25 cellular contexts compared by ENCODE assay signal in the genomic region with DNA sequence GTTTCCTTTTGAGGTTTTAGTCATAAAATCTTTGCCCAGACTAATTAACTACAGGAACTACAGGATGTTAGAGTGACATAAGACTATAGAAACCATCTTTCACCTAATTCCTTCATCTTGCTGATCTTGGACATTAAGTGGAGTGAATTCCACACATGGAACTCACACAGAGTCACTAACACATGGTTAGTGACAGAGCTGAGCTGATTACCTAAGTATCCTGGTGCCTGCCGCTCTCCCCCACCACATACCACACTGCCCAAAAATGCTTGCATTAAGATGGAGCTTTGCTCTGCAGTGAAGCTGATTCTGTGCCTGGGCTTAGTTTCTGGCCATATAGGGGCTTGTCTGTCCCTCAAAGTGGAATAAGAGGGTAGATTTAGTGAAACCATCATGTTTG.
"Had no signal": no experiment of that assay in that cellular context is flagged by ENCODE, and none has a peak within 500 bp of the region (broad histone marks: within the 10 kb centered on the region; RNA-seq: fewer than 3 reads in every experiment).

No MANE protein-coding gene starts in this region.

- H3K4me1 ChIP-seq: adrenal gland, thyroid gland had no signal

- DNase-seq: activated CD4-positive, alpha-beta T cell treated with anti-CD3 and anti-CD28 coated beads for 1 hour; activated CD8-positive, alpha-beta memory T cell treated with anti-CD3 and anti-CD28 coated beads for 24 hours; activated CD8-positive, alpha-beta memory T cell treated with anti-CD3 and anti-CD28 coated beads, Interleukin-2, amount 50 U/mL, for 48 hours; activated gamma-delta T cell; activated T-cell treated with anti-CD3 and anti-CD28 coated beads, Interleukin-2, amount 50 U/mL, for 72 hours; adrenal gland; dermis blood vessel endothelial cell; effector memory CD4-positive, alpha-beta T cell; foreskin melanocyte; glutamatergic neuron; hippocampal formation; midbrain; nephron progenitor cell; nucleus accumbens; posterior cingulate gyrus; stimulated activated naive B cell treated with anti-CD40 and anti-IgM and Interleukin-4, amounts not matched to agents 10 μg/mL and 1 μg/mL and 100 μg/mL, for 72 hours; T-helper 2 cell; thyroid gland; WERI-Rb-1 had no signal

- H3K27ac ChIP-seq: adrenal gland, cardiac muscle cell, esophagus muscularis mucosa, thyroid gland, WERI-Rb-1 had no signal

- H3K27ac Mint-ChIP-seq: activated naive CD4-positive, alpha-beta T cell treated with anti-CD3 and anti-CD28 coated beads, Interleukin-2, amount 50 U/mL, for 24 hours; activated T-cell treated with anti-CD3 and anti-CD28 coated beads, Interleukin-2, amount 50 U/mL, for 72 hours; nephron progenitor cell; stimulated activated naive B cell treated with anti-CD40 and anti-IgM and Interleukin-4, amounts not matched to agents 10 μg/mL and 1 μg/mL and 100 μg/mL, for 72 hours had no signal

- FAIRE-seq: endothelial cell of umbilical vein, islet of Langerhans had no signal

- H3K4me3 ChIP-seq: adrenal gland, cardiac muscle cell, esophagus muscularis mucosa, lung, thyroid gland had no signal

- H3K27me3 Mint-ChIP-seq: activated naive CD4-positive, alpha-beta T cell treated with anti-CD3 and anti-CD28 coated beads, Interleukin-2, amount 50 U/mL, for 24 hours; stimulated activated naive B cell treated with anti-CD40 and anti-IgM and Interleukin-4, amounts not matched to agents 10 μg/mL and 1 μg/mL and 100 μg/mL, for 72 hours had no signal

- H3K36me3 ChIP-seq: adrenal gland, cardiac muscle cell, esophagus muscularis mucosa, thyroid gland, WERI-Rb-1 had no signal

- H3K27me3 ChIP-seq: adrenal gland, cardiac muscle cell, esophagus muscularis mucosa, thyroid gland had no signal

- ATAC-seq: activated T-cell treated with anti-CD3 and anti-CD28 coated beads, Interleukin-2, amount 50 U/mL, for 72 hours; stimulated activated naive B cell treated with anti-CD40 and anti-IgM and Interleukin-4, amounts not matched to agents 10 μg/mL and 1 μg/mL and 100 μg/mL, for 72 hours had no signal

- H3K4me1 Mint-ChIP-seq: activated naive CD4-positive, alpha-beta T cell treated with anti-CD3 and anti-CD28 coated beads, Interleukin-2, amount 50 U/mL, for 24 hours; stimulated activated naive B cell treated with anti-CD40 and anti-IgM and Interleukin-4, amounts not matched to agents 10 μg/mL and 1 μg/mL and 100 μg/mL, for 72 hours had no signal

- H3K9me3 ChIP-seq: adrenal gland, esophagus muscularis mucosa, thyroid gland had no signal

- H3K4me3 Mint-ChIP-seq: activated naive CD4-positive, alpha-beta T cell treated with anti-CD3 and anti-CD28 coated beads, Interleukin-2, amount 50 U/mL, for 24 hours; activated T-cell treated with anti-CD3 and anti-CD28 coated beads, Interleukin-2, amount 50 U/mL, for 72 hours; nephron progenitor cell; stimulated activated naive B cell treated with anti-CD40 and anti-IgM and Interleukin-4, amounts not matched to agents 10 μg/mL and 1 μg/mL and 100 μg/mL, for 72 hours had no signal
